13 cellular contexts compared by ENCODE assay signal in the genomic region with DNA sequence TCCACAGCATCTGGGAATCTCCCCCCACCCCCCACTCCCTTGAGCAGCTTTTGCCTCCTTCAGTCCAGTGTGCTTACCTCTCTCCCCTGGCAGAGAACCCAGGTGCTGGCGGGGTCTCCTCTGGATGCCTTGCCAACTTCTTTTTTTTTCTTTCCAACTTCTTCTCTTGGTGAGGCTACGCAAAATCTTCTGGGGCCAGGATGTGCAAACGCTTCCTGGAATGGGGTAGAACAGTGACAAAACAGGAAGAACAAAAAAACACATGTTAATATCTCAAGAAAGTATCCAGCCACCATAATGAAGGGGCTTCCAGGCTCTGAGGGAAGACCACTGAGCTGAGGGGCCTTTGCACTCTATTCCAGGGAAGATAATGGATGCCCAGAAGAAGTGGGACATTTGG. TPM values are rescaled to one million over a fixed set of nuclear protein-coding genes. Genes with fewer than 3 reads are reported as not detected.
A peak's percentile ranks its signal among the peaks of the same experiment; 100 is the strongest.
DNase-seq lines count a peak whose midpoint lies in the region; ATAC-seq and TF ChIP-seq lines count a peak whose summit lies in the region.
"Had no signal": no experiment of that assay in that cellular context is flagged by ENCODE, and none has a peak within 500 bp of the region (broad histone marks: within the 10 kb centered on the region; RNA-seq: fewer than 3 reads in every experiment).

No MANE protein-coding gene starts in this region.

- H3K27ac Mint-ChIP-seq in HFFc6, result no peak overlapping the region
- H3K27ac Mint-ChIP-seq: endodermal cell had no signal

- H3K27me3 Mint-ChIP-seq in HFFc6 (ENCODE audit: insufficient read depth), result peaks cover 2% of the 10 kb centered on the region

- H3K36me3 Mint-ChIP-seq in HFFc6 (ENCODE audit: low read depth), result no peaks in the 10 kb centered on the region

- peaks cover 22% of the 10 kb centered on the region for H3K79me1 ChIP-seq in trophoblast cell (ENCODE audit: low read length)

- peak overlapping the region; percentile 67; the same call in 1 of the 2 replicates for H2AFZ ChIP-seq in OCI-LY3 (ENCODE audit: low read depth, low read length)
- H2AFZ ChIP-seq in trophoblast cell (ENCODE audit: insufficient read depth, low read length, poor library complexity), result no peak overlapping the region

- H3K79me2 ChIP-seq in DOHH2 (ENCODE audit: control insufficient read depth, low read length) (no peaks in the 10 kb centered on the region), OCI-LY3 (ENCODE audit: low read length) (no peaks in the 10 kb centered on the region), trophoblast cell (ENCODE audit: control insufficient read depth, insufficient read depth, low read length, poor library complexity) (no peaks in the 10 kb centered on the region)

- no peak overlapping the region for H3K23ac ChIP-seq in trophoblast cell (ENCODE audit: low read length)

- no peaks in the 10 kb centered on the region for H3F3A ChIP-seq in DOHH2 (ENCODE audit: control insufficient read depth, insufficient read depth)

- peak overlapping the region; percentile 24 for H3K4me2 ChIP-seq in DOHH2 (ENCODE audit: low read length)
- no peak overlapping the region for H3K4me2 ChIP-seq in OCI-LY3 (ENCODE audit: low read length)
- H3K4me2 ChIP-seq in trophoblast cell (ENCODE audit: low read length), result no peak overlapping the region
- H3K4me2 ChIP-seq: KMS-11 had no signal

- H2BK5ac ChIP-seq in trophoblast cell (ENCODE audit: low read depth, low read length, poor library complexity), result no peak overlapping the region

- no peak overlapping the region for H4K8ac ChIP-seq in trophoblast cell (ENCODE audit: low read depth, low read length)

- H4K20me1 ChIP-seq in DOHH2 (ENCODE audit: control insufficient read depth, insufficient read depth, low read depth, low read length) (no peaks in the 10 kb centered on the region), OCI-LY3 (ENCODE audit: insufficient read depth, low read length) (no peaks in the 10 kb centered on the region)

- H3K9me2 ChIP-seq in DOHH2 (replicated peaks; ENCODE audit: control insufficient read depth, low read length), result no peaks in the 10 kb centered on the region

- ATAC-seq in left ventricle myocardium superior, result no peak

- no peak overlapping the region for H3K4me3 Mint-ChIP-seq in HFFc6
- H3K4me3 Mint-ChIP-seq: endodermal cell had no signal

- no peak overlapping the region for H3K18ac ChIP-seq in trophoblast cell (ENCODE audit: low read length)

- no peak overlapping the region for H3K9ac ChIP-seq in OCI-LY3 (ENCODE audit: low read length)
- no peak overlapping the region for H3K9ac ChIP-seq in colonic mucosa (ENCODE audit: low read depth in 2 of 2, low read length in 2 of 2)
- no peak overlapping the region for H3K9ac ChIP-seq in trophoblast cell (ENCODE audit: low read length)
- H3K9ac ChIP-seq: KMS-11 had no signal

- H3K4me1 ChIP-seq in DOHH2 (ENCODE audit: control insufficient read depth, low read length), result peaks cover 10% of the 10 kb centered on the region
- H3K4me1 ChIP-seq in OCI-LY3 (ENCODE audit: low read length), result peaks cover 28% of the 10 kb centered on the region
- peaks cover 11% of the 10 kb centered on the region for H3K4me1 ChIP-seq in colonic mucosa
- peaks cover 6 to 8% of the 10 kb centered on the region in 2 experiments for H3K4me1 ChIP-seq in trophoblast cell (ENCODE audit: control insufficient read depth in 1 of 2, insufficient read depth in 2 of 2, low read length in 2 of 2)

- peak overlapping the region; percentile 44 for H2AK5ac ChIP-seq in trophoblast cell (ENCODE audit: low read length)

- H3K4ac ChIP-seq in trophoblast cell (ENCODE audit: low read depth, low read length), result no peak overlapping the region

- no peak for DNase-seq in colonic mucosa
- no peak for DNase-seq in trophoblast cell
- no peak for DNase-seq in NCI-H128 (lab: John Stamatoyannopoulos, UW; ENCODE audit: unreplicated experiment)
- no peak for DNase-seq in left ventricle myocardium superior
- no peak for DNase-seq in HFFc6
- DNase-seq in T-helper 9 cell, result no peak
- DNase-seq: activated gamma-delta T cell; endodermal cell; NCI-H510A; stimulated activated CD4-positive, alpha-beta T cell treated with anti-CD3 and anti-CD28 coated beads, Interleukin-1b, Interleukin-23, amount 100 ng/mL, for 48 hours had no signal

- peak overlapping the region; percentile 10 for H2BK120ac ChIP-seq in trophoblast cell (ENCODE audit: insufficient read depth, low read length, poor library complexity)

- H3K36me3 ChIP-seq in DOHH2 (ENCODE audit: control insufficient read depth, low read length), result no peaks in the 10 kb centered on the region
- H3K36me3 ChIP-seq in OCI-LY3 (replicated peaks; ENCODE audit: low read depth, low read length), result no peaks in the 10 kb centered on the region
- H3K36me3 ChIP-seq in colonic mucosa, result no peaks in the 10 kb centered on the region
- H3K36me3 ChIP-seq in trophoblast cell (ENCODE audit: control insufficient read depth in 1 of 2, insufficient read depth in 2 of 2, low read length in 2 of 2), result no peaks in the 10 kb centered on the region

- H4K91ac ChIP-seq in trophoblast cell (ENCODE audit: low read depth, low read length), result peak overlapping the region; percentile 64

- no peak overlapping the region for H3K14ac ChIP-seq in trophoblast cell (ENCODE audit: low read length)

- H3K27ac ChIP-seq in DOHH2 (ENCODE audit: low read depth, low read length), result no peak overlapping the region
- H3K27ac ChIP-seq in OCI-LY3 (ENCODE audit: low read length), result no peak overlapping the region
- H3K27ac ChIP-seq in colonic mucosa, result peak overlapping the region; percentile 41
- H3K27ac ChIP-seq in trophoblast cell (ENCODE audit: low read depth, low read length), result no peak overlapping the region
- H3K27ac ChIP-seq: KMS-11 had no signal

- H3K27me3 ChIP-seq in DOHH2 (ENCODE audit: control insufficient read depth, low read length) (peaks cover 11% of the 10 kb centered on the region), OCI-LY3 (ENCODE audit: low read depth, low read length) (peaks cover 20% of the 10 kb centered on the region), colonic mucosa (no peaks in the 10 kb centered on the region), trophoblast cell (ENCODE audit: insufficient read depth, low read length) (no peaks in the 10 kb centered on the region)

- no peaks in the 10 kb centered on the region for H3K9me3 Mint-ChIP-seq in HFFc6
- H3K9me3 Mint-ChIP-seq: endodermal cell had no signal

- no CpG with 5 or more reads among the region's 3 CpGs for WGBS in trophoblast cell (ENCODE audit: extremely low coverage, insufficient coverage, insufficient read length)

- intact Hi-C loops in colonic mucosa (cut with DNase I) (loop anchor here (5.0 kb wide), 1 partner anchor 257 kb away; no protein-coding TSS in a partner anchor), left ventricle myocardium superior (cut with micrococcal nuclease) (no loop called here)

- H3K4me3 ChIP-seq in DOHH2 (ENCODE audit: low read length) (0 out of 2 replicates have a peak overlapping the region, but pooled peaks have one; percentile 1), OCI-LY3 (ENCODE audit: low read length) (no peak overlapping the region), colonic mucosa (no peak overlapping the region), trophoblast cell (ENCODE audit: low read depth, low read length) (no peak overlapping the region)

- H4K12ac ChIP-seq in trophoblast cell (ENCODE audit: low read depth, low read length), result no peak overlapping the region

- TF ChIP-seq CTCF in DOHH2 (IDR thresholded peaks at IDR 0.05; ENCODE audit: low read depth, low read length, poor library complexity, severe bottlenecking) (no peak), OCI-LY3 (IDR thresholded peaks at IDR 0.05; ENCODE audit: low read depth, low read length) (no peak), colonic mucosa (IDR thresholded peaks at IDR 0.05) (no peak), HFFc6 (IDR thresholded peaks at IDR 0.05) (no peak)

- H3K4me1 Mint-ChIP-seq in HFFc6 (ENCODE audit: low read depth), result peaks cover 34% of the 10 kb centered on the region

- peak overlapping the region; percentile 63 for H2BK12ac ChIP-seq in trophoblast cell (ENCODE audit: low read length)

- H3K9me3 ChIP-seq in DOHH2 (ENCODE audit: control insufficient read depth, insufficient read depth, low read length) (no peaks in the 10 kb centered on the region), OCI-LY3 (ENCODE audit: insufficient read depth, low read length) (no peaks in the 10 kb centered on the region), colonic mucosa (no peaks in the 10 kb centered on the region), trophoblast cell (ENCODE audit: insufficient read depth, low read depth, low read length) (no peaks in the 10 kb centered on the region)

RNA-seq across cellular contexts. Expression of gene DDR1, which starts 53.9 kb away (rescaled TPM):
- total RNA-seq in colonic mucosa (100 to 1,000 TPM; 261 to 267 TPM), left ventricle myocardium superior (25.7 TPM)
- polyA plus RNA-seq in trophoblast cell (2013), result 137 and 142 TPM in 2 replicates
- 10 to 100 TPM; 28.0 to 42.5 (median 31.6) TPM for total RNA-seq in HFFc6 (2021; fragmentation: NEBNext Ultra II Directional; extraction: Animal tissue kit (Norgen Biotek cat#: 25700))
